In genomic region chr3:184338538-184338945, GRCh38 we compare ENCODE assay signal across 8 cellular contexts. TPM values are rescaled to one million over a fixed set of nuclear protein-coding genes. Genes with fewer than 3 reads are reported as not detected.
DNase-seq lines count a peak whose midpoint lies in the region; ATAC-seq, FAIRE-seq and TF ChIP-seq lines count a peak whose summit lies in the region.

No MANE protein-coding gene starts in this region.

- TF ChIP-seq POLR2A in endothelial cell of umbilical vein (IDR thresholded peaks at IDR 0.05; ENCODE audit: low read depth, low read length): peak; percentile 11
- TF ChIP-seq POLR2A in vagina (IDR thresholded peaks at IDR 0.05): no peak

- H2BK5ac ChIP-seq in trophoblast cell (ENCODE audit: low read depth, low read length, poor library complexity): no peak overlapping the region

- H3K27ac ChIP-seq in endothelial cell of umbilical vein (ENCODE audit: insufficient read depth, low read depth, low read length): peak overlapping the region; percentile 99
- peak overlapping the region; percentile 97 for H3K27ac ChIP-seq in vagina
- H3K27ac ChIP-seq in trophoblast cell (ENCODE audit: low read depth, low read length): no peak overlapping the region

- no peak overlapping the region for H4K8ac ChIP-seq in trophoblast cell (ENCODE audit: low read depth, low read length)

- no CpG with 5 or more reads among the region's 37 CpGs for WGBS in trophoblast cell (ENCODE audit: extremely low coverage, insufficient coverage, insufficient read length)

- H4K20me1 ChIP-seq in endothelial cell of umbilical vein (replicated peaks; ENCODE audit: control insufficient read depth, extremely low read depth, insufficient read depth, low read length): no peaks in the 10 kb centered on the region

- no peak overlapping the region for H2BK120ac ChIP-seq in trophoblast cell (ENCODE audit: insufficient read depth, low read length, poor library complexity)

- DNase-seq in EH (ENCODE audit: low read depth): peak; percentile 45
- peak; percentile 99 for DNase-seq in NCI-H69 (lab: John Stamatoyannopoulos, UW)
- DNase-seq in endothelial cell of umbilical vein (ENCODE audit: low read depth, low spot score): peak; percentile 84
- DNase-seq in mesenteric fat pad (ENCODE audit: low spot score): peak; percentile 96
- DNase-seq in vagina (ENCODE audit: extremely low spot score in 2 of 2): no peak
- DNase-seq in trophoblast cell: no peak

- intact Hi-C loops in endothelial cell of umbilical vein (cut with micrococcal nuclease): loop anchor here (1.0 to 10.0 kb wide), 2 partner anchors 24 to 1596 kb away; partner anchors contain the start of gene TRA2B
- intact Hi-C loops in vagina (cut with DNase I): loop anchor here (1.0 to 10.0 kb wide), 2 partner anchors 24 to 154 kb away; partner anchors contain the start of genes ABCF3 and EIF4G1

- H3K23ac ChIP-seq in trophoblast cell (ENCODE audit: low read length): no peak overlapping the region

- peaks cover 39% of the 10 kb centered on the region for H3K79me2 ChIP-seq in endothelial cell of umbilical vein (ENCODE audit: control insufficient read depth, insufficient read depth, low read length)
- peaks cover 9% of the 10 kb centered on the region for H3K79me2 ChIP-seq in trophoblast cell (ENCODE audit: control insufficient read depth, insufficient read depth, low read length, poor library complexity)

- peaks cover 58% of the 10 kb centered on the region for H3K4me1 ChIP-seq in endothelial cell of umbilical vein (ENCODE audit: control insufficient read depth, extremely low read depth, insufficient read depth, low read length)
- H3K4me1 ChIP-seq in vagina: peaks cover 48% of the 10 kb centered on the region
- H3K4me1 ChIP-seq in trophoblast cell (ENCODE audit: control insufficient read depth in 1 of 2, insufficient read depth in 2 of 2, low read length in 2 of 2): peaks cover 14 to 21% of the 10 kb centered on the region in 2 experiments

- CTCF ChIA-PET in endothelial cell of umbilical vein (lab: Charles Lee): interaction anchor here (1.0 to 2.2 kb wide), 8 partner anchors 8 to 33 kb away, joined by 3 to 7 read pairs (median 4); partner anchors contain the start of genes CLCN2 and POLR2H

- POLR2A ChIA-PET in endothelial cell of umbilical vein (lab: Charles Lee): no interaction called here

- peak; percentile 87 for FAIRE-seq in endothelial cell of umbilical vein (lab: Jason Lieb, UNC)

- H3K9me3 ChIP-seq in endothelial cell of umbilical vein (replicated peaks; ENCODE audit: control insufficient read depth, insufficient read depth, low read length) (no peaks in the 10 kb centered on the region), vagina (no peaks in the 10 kb centered on the region), trophoblast cell (ENCODE audit: insufficient read depth, low read depth, low read length) (peaks cover 3% of the 10 kb centered on the region)

- no peak overlapping the region for H3K4ac ChIP-seq in trophoblast cell (ENCODE audit: low read depth, low read length)

- H3K9ac ChIP-seq in endothelial cell of umbilical vein (replicated peaks; ENCODE audit: extremely low read depth, insufficient read depth, low read length): peak overlapping the region; percentile 60
- H3K9ac ChIP-seq in trophoblast cell (ENCODE audit: low read length): no peak overlapping the region

- TF ChIP-seq CTCF in endothelial cell of umbilical vein (IDR thresholded peaks at IDR 0.05; ENCODE audit: extremely low read depth in 1 of 2, insufficient read depth in 1 of 2, low read depth in 1 of 2, low read length in 2 of 2) (peak in 1 of 2 donors; percentile 28), vagina (IDR thresholded peaks at IDR 0.05) (no peak)

- no peak overlapping the region for H2AK5ac ChIP-seq in trophoblast cell (ENCODE audit: low read length)

- H3K79me1 ChIP-seq in trophoblast cell (ENCODE audit: low read length): peaks cover 13% of the 10 kb centered on the region

- no peaks in the 10 kb centered on the region for H3K9me1 ChIP-seq in endothelial cell of umbilical vein (replicated peaks; ENCODE audit: control insufficient read depth, extremely low read depth, insufficient read depth, low read length)

- peak overlapping the region; percentile 24 for H2AFZ ChIP-seq in endothelial cell of umbilical vein (ENCODE audit: low read depth, low read length)
- no peak overlapping the region for H2AFZ ChIP-seq in trophoblast cell (ENCODE audit: insufficient read depth, low read length, poor library complexity)

- H3K14ac ChIP-seq in trophoblast cell (ENCODE audit: low read length): no peak overlapping the region

- dilution Hi-C loops in endothelial cell of umbilical vein (cut with MboI; ENCODE audit: extremely low pct_ligation_motif_present, low sequenced_read_pairs): no loop called here

- H4K91ac ChIP-seq in trophoblast cell (ENCODE audit: low read depth, low read length): no peak overlapping the region

- no peak overlapping the region for H4K12ac ChIP-seq in trophoblast cell (ENCODE audit: low read depth, low read length)

- H3K4me3 ChIP-seq in endothelial cell of umbilical vein (replicated peaks in 1 of 3; ENCODE audit: insufficient read depth in 1 of 3, low read depth in 1 of 3, low read length in 3 of 3): peak overlapping the region in 2 of 3 experiments; percentile 4 to 21
- peak overlapping the region; percentile 14 to 41 for H3K4me3 ChIP-seq in vagina
- H3K4me3 ChIP-seq in trophoblast cell (ENCODE audit: low read depth, low read length): no peak overlapping the region

- BruUV-seq in endothelial cell of umbilical vein (replicated peaks; lab: Mats Ljungman, UMichigan): no TSS peak

- H3K4me2 ChIP-seq in endothelial cell of umbilical vein (ENCODE audit: insufficient read depth, low read length): peak overlapping the region; percentile 73
- H3K4me2 ChIP-seq in trophoblast cell (ENCODE audit: low read length): no peak overlapping the region

- H2BK12ac ChIP-seq in trophoblast cell (ENCODE audit: low read length): no peak overlapping the region

- H3K27me3 ChIP-seq in endothelial cell of umbilical vein (ENCODE audit: control insufficient read depth in 2 of 2, insufficient read depth in 2 of 2, low read length in 2 of 2) (no peaks in the 10 kb centered on the region), vagina (no peaks in the 10 kb centered on the region), trophoblast cell (ENCODE audit: insufficient read depth, low read length) (no peaks in the 10 kb centered on the region)

- H3K18ac ChIP-seq in trophoblast cell (ENCODE audit: low read length): no peak overlapping the region

- peaks cover 6 to 26% of the 10 kb centered on the region in 2 experiments for H3K36me3 ChIP-seq in endothelial cell of umbilical vein (ENCODE audit: control insufficient read depth in 2 of 2, extremely low read depth in 1 of 2, insufficient read depth in 2 of 2, low read length in 2 of 2)
- peaks cover 0 to 21% of the 10 kb centered on the region in 2 donors for H3K36me3 ChIP-seq in vagina
- H3K36me3 ChIP-seq in trophoblast cell (ENCODE audit: control insufficient read depth in 1 of 2, insufficient read depth in 2 of 2, low read length in 2 of 2): peaks cover 22 to 30% of the 10 kb centered on the region in 2 experiments

- ATAC-seq in GM21723 (IDR thresholded peaks at IDR 0.05; ENCODE audit: unreplicated experiment): no peak
- no peak for ATAC-seq in GM18511 (IDR thresholded peaks at IDR 0.05; ENCODE audit: unreplicated experiment)

RNA-seq across cellular contexts. Expression of gene FAM131A, which starts 1.1 kb away (rescaled TPM):
- total RNA-seq in endothelial cell of umbilical vein: 19.9 and 26.8 TPM in 2 replicates
- 29.9 and 34.1 TPM in 2 replicates for polyA plus RNA-seq in endothelial cell of umbilical vein
- 22.5 and 34.2 TPM in 2 replicates for polyA plus RNA-seq in endothelial cell of umbilical vein (2011; cell fraction: cytosol; rRNA removed)
- polyA plus RNA-seq in endothelial cell of umbilical vein (2011; cell fraction: nucleus; rRNA removed): 27.8 and 36.3 TPM in 2 replicates
- 15.8 and 22.6 TPM in 2 replicates for polyA plus RNA-seq in endothelial cell of umbilical vein (2012)
- 19.1 and 21.9 TPM in 2 replicates for polyA minus RNA-seq in endothelial cell of umbilical vein
- 10.8 TPM for polyA minus RNA-seq in endothelial cell of umbilical vein (2011; cell fraction: cytosol; rRNA and poly(A)+ RNA removed)
- polyA minus RNA-seq in endothelial cell of umbilical vein (2011; cell fraction: nucleus; rRNA and poly(A)+ RNA removed): 12.3 and 12.8 TPM in 2 replicates
- 24.4 TPM for total RNA-seq in mesenteric fat pad
- total RNA-seq in vagina: 28.5 TPM
- polyA plus RNA-seq in trophoblast cell (2013): 25.1 and 28.3 TPM in 2 replicates

RNA-seq across cellular contexts. Expression of gene CLCN2, which starts 22.9 kb away (rescaled TPM):
- total RNA-seq in endothelial cell of umbilical vein: 6.5 and 9.9 TPM in 2 replicates
- polyA plus RNA-seq in endothelial cell of umbilical vein: 3.5 and 4.9 TPM in 2 replicates
- polyA plus RNA-seq in endothelial cell of umbilical vein (2011; cell fraction: cytosol; rRNA removed): 2.6 TPM in 2 replicates
- polyA plus RNA-seq in endothelial cell of umbilical vein (2011; cell fraction: nucleus; rRNA removed): 15.3 and 20.5 TPM in 2 replicates
- polyA plus RNA-seq in endothelial cell of umbilical vein (2012): 2.4 and 2.8 TPM in 2 replicates
- 7.2 and 8.3 TPM in 2 replicates for polyA minus RNA-seq in endothelial cell of umbilical vein
- polyA minus RNA-seq in endothelial cell of umbilical vein (2011; cell fraction: cytosol; rRNA and poly(A)+ RNA removed): 5.6 TPM
- 10.1 and 10.5 TPM in 2 replicates for polyA minus RNA-seq in endothelial cell of umbilical vein (2011; cell fraction: nucleus; rRNA and poly(A)+ RNA removed)
- total RNA-seq in mesenteric fat pad: 3.8 TPM
- 8.1 TPM for total RNA-seq in vagina
- 7.0 and 7.3 TPM in 2 replicates for polyA plus RNA-seq in trophoblast cell (2013)

RNA-seq across cellular contexts. Expression of gene POLR2H, which starts 23.0 kb away (rescaled TPM):
- total RNA-seq in endothelial cell of umbilical vein (80.5 and 89.0 TPM in 2 replicates), mesenteric fat pad (51.7 TPM), vagina (64.3 TPM)
- polyA plus RNA-seq in endothelial cell of umbilical vein: 169 and 276 TPM in 2 replicates
- polyA plus RNA-seq in endothelial cell of umbilical vein (2011; cell fraction: cytosol; rRNA removed): 135 and 171 TPM in 2 replicates
- polyA plus RNA-seq in endothelial cell of umbilical vein (2011; cell fraction: nucleus; rRNA removed): 245 and 329 TPM in 2 replicates
- 80.0 and 100 TPM in 2 replicates for polyA plus RNA-seq in endothelial cell of umbilical vein (2012)
- 64.5 and 78.7 TPM in 2 replicates for polyA minus RNA-seq in endothelial cell of umbilical vein
- polyA minus RNA-seq in endothelial cell of umbilical vein (2011; cell fraction: cytosol; rRNA and poly(A)+ RNA removed): 81.4 TPM
- 50.5 and 52.0 TPM in 2 replicates for polyA minus RNA-seq in endothelial cell of umbilical vein (2011; cell fraction: nucleus; rRNA and poly(A)+ RNA removed)
- polyA plus RNA-seq in trophoblast cell (2013): 85.6 and 90.5 TPM in 2 replicates

RNA-seq across cellular contexts. Expression of gene EIF4G1, which starts 24.1 kb away (rescaled TPM):
- total RNA-seq in endothelial cell of umbilical vein: 524 and 532 TPM in 2 replicates
- 355 and 401 TPM in 2 replicates for polyA plus RNA-seq in endothelial cell of umbilical vein
- 305 and 332 TPM in 2 replicates for polyA plus RNA-seq in endothelial cell of umbilical vein (2011; cell fraction: cytosol; rRNA removed)
- polyA plus RNA-seq in endothelial cell of umbilical vein (2011; cell fraction: nucleus; rRNA removed): 513 and 525 TPM in 2 replicates
- 236 and 329 TPM in 2 replicates for polyA plus RNA-seq in endothelial cell of umbilical vein (2012)
- polyA minus RNA-seq in endothelial cell of umbilical vein: 474 and 526 TPM in 2 replicates
- 242 TPM for polyA minus RNA-seq in endothelial cell of umbilical vein (2011; cell fraction: cytosol; rRNA and poly(A)+ RNA removed)
- 207 and 228 TPM in 2 replicates for polyA minus RNA-seq in endothelial cell of umbilical vein (2011; cell fraction: nucleus; rRNA and poly(A)+ RNA removed)
- 361 TPM for total RNA-seq in mesenteric fat pad
- 207 TPM for total RNA-seq in vagina
- polyA plus RNA-seq in trophoblast cell (2013): 441 and 461 TPM in 2 replicates

RNA-seq across cellular contexts. Expression of gene THPO, which starts 39.5 kb away (rescaled TPM):
- total RNA-seq in endothelial cell of umbilical vein (not detected in 2 replicates), mesenteric fat pad (1.1 TPM), vagina (0.74 TPM)
- polyA plus RNA-seq in endothelial cell of umbilical vein: 0.08 and 0.10 TPM in 2 replicates
- polyA plus RNA-seq in endothelial cell of umbilical vein (2011; cell fraction: cytosol; rRNA removed): 0.04 TPM in 1 of 2 replicates, not detected in the other
- polyA plus RNA-seq in endothelial cell of umbilical vein (2011; cell fraction: nucleus; rRNA removed): 0.13 and 0.17 TPM in 2 replicates
- polyA plus RNA-seq in endothelial cell of umbilical vein (2012): 0.22 TPM in 1 of 2 replicates, not detected in the other
- polyA minus RNA-seq in endothelial cell of umbilical vein: not detected in 2 replicates
- not detected for polyA minus RNA-seq in endothelial cell of umbilical vein (2011; cell fraction: cytosol; rRNA and poly(A)+ RNA removed)
- polyA minus RNA-seq in endothelial cell of umbilical vein (2011; cell fraction: nucleus; rRNA and poly(A)+ RNA removed): not detected in 2 replicates
- 0.51 and 0.57 TPM in 2 replicates for polyA plus RNA-seq in trophoblast cell (2013)

Comparison
In these comparisons a context has a peak if more than half of its experiments do, and no peak if none do; other contexts are left out.
1. DNase-seq: peak in EH (single experiment), NCI-H69 (single experiment), endothelial cell of umbilical vein (single experiment) and mesenteric fat pad (single experiment); none in vagina (0 of 2) and trophoblast cell (0 of 2).